10 cellular contexts compared by ENCODE assay signal in genomic region chr3:149701206-149701976, GRCh38. TPM values are rescaled to one million over a fixed set of nuclear protein-coding genes. Genes with fewer than 3 reads are reported as not detected.
DNase-seq lines count a peak whose midpoint lies in the region; ATAC-seq and TF ChIP-seq lines count a peak whose summit lies in the region.
"Had no signal": no experiment of that assay in that cellular context is flagged by ENCODE, and none has a peak within 500 bp of the region (broad histone marks: within the 10 kb centered on the region; RNA-seq: fewer than 3 reads in every experiment).

No MANE protein-coding gene starts in this region.

- H3K36me3 Mint-ChIP-seq in activated CD4-positive, alpha-beta T cell treated with anti-CD3 and anti-CD28 coated beads for 36 hours (ENCODE audit: low read depth) = peaks cover 4% of the 10 kb centered on the region
- no peaks in the 10 kb centered on the region for H3K36me3 Mint-ChIP-seq in activated naive CD4-positive, alpha-beta T cell treated with anti-CD3 and anti-CD28 coated beads for 36 hours (ENCODE audit: low read depth)

- intact Hi-C loops in activated CD4-positive, alpha-beta T cell treated with anti-CD3 and anti-CD28 coated beads for 36 hours (cut with DNase I, micrococcal nuclease) = loop anchor here in 1 of 2 experiments (5.0 kb wide), 1 partner anchor 841 kb away; no protein-coding TSS in a partner anchor
- intact Hi-C loops in activated naive CD4-positive, alpha-beta T cell treated with anti-CD3 and anti-CD28 coated beads for 36 hours (cut with micrococcal nuclease) = loop anchor here (5.0 kb wide), 1 partner anchor 51 kb away; the partner anchor contains the start of gene COMMD2

- peaks cover 23% of the 10 kb centered on the region for H3K9me3 Mint-ChIP-seq in activated CD4-positive, alpha-beta T cell treated with anti-CD3 and anti-CD28 coated beads for 36 hours (ENCODE audit: low read depth)
- H3K9me3 Mint-ChIP-seq in activated naive CD4-positive, alpha-beta T cell treated with anti-CD3 and anti-CD28 coated beads for 36 hours = peaks cover 18% of the 10 kb centered on the region

- H3K27me3 Mint-ChIP-seq in activated CD4-positive, alpha-beta T cell treated with anti-CD3 and anti-CD28 coated beads for 36 hours = no peaks in the 10 kb centered on the region
- H3K27me3 Mint-ChIP-seq in activated naive CD4-positive, alpha-beta T cell treated with anti-CD3 and anti-CD28 coated beads for 36 hours (ENCODE audit: low read depth) = no peaks in the 10 kb centered on the region

- peak; percentile 72 for ATAC-seq in activated CD4-positive, alpha-beta T cell treated with anti-CD3 and anti-CD28 coated beads for 36 hours
- ATAC-seq in HG02852 (IDR thresholded peaks at IDR 0.05; ENCODE audit: unreplicated experiment) = peak; percentile 35
- ATAC-seq: A549 had no signal

- DNase-seq in activated CD4-positive, alpha-beta T cell treated with anti-CD3 and anti-CD28 coated beads for 36 hours = peak; percentile 58
- DNase-seq in activated CD4-positive, alpha-beta T cell treated with anti-CD3 and anti-CD28 coated beads, Interleukin-2, amount 50 U/mL, for 4 hours = no peak
- peak; percentile 23 for DNase-seq in activated naive CD4-positive, alpha-beta T cell treated with anti-CD3 and anti-CD28 coated beads for 36 hours
- DNase-seq in stimulated activated CD4-positive, alpha-beta T cell treated with anti-CD3 and anti-CD28 coated beads, TNF-alpha, amount 100 ng/mL, for 48 hours (ENCODE audit: low read depth in 3 of 3) = peak in 2 of 3 donors; percentile 12 to 19
- no peak for DNase-seq in NCI-H1436 treated with DMSO at 0.1 percent for 48 hours (lab: John Stamatoyannopoulos, UW)
- no peak for DNase-seq in GM10248 (ENCODE audit: extremely low spot score)
- DNase-seq in RPMI8226 = no peak
- DNase-seq: small intestine had no signal

- TF ChIP-seq CTCF in GM10248 (IDR thresholded peaks at IDR 0.05; ENCODE audit: control extremely low read depth, extremely low read depth, low read depth, missing control alignments) = no peak

- CTCF ChIA-PET in activated CD4-positive, alpha-beta T cell treated with anti-CD3 and anti-CD28 coated beads for 36 hours (lab: Charles Lee) = no interaction called here
- CTCF ChIA-PET in activated naive CD4-positive, alpha-beta T cell treated with anti-CD3 and anti-CD28 coated beads for 36 hours (lab: Charles Lee) = interaction anchor here (0.6 kb wide), 1 partner anchor 747 kb away, joined by 3 read pairs; no protein-coding TSS in a partner anchor
- CTCF ChIA-PET in GM10248 (lab: Yijun Ruan, JAX) = interaction anchor here (0.9 kb wide), 1 partner anchor 103 kb away, joined by 3 read pairs; no protein-coding TSS in a partner anchor

- H3K4me3 Mint-ChIP-seq in activated CD4-positive, alpha-beta T cell treated with anti-CD3 and anti-CD28 coated beads for 36 hours = peak overlapping the region; percentile 57
- H3K4me3 Mint-ChIP-seq in activated naive CD4-positive, alpha-beta T cell treated with anti-CD3 and anti-CD28 coated beads for 36 hours = no peak overlapping the region

- H3K27ac Mint-ChIP-seq in activated CD4-positive, alpha-beta T cell treated with anti-CD3 and anti-CD28 coated beads for 36 hours = peak overlapping the region; percentile 88
- H3K27ac Mint-ChIP-seq in activated naive CD4-positive, alpha-beta T cell treated with anti-CD3 and anti-CD28 coated beads for 36 hours = peak overlapping the region; percentile 71

- peaks cover 23% of the 10 kb centered on the region for H3K4me1 Mint-ChIP-seq in activated CD4-positive, alpha-beta T cell treated with anti-CD3 and anti-CD28 coated beads for 36 hours
- peaks cover 3% of the 10 kb centered on the region for H3K4me1 Mint-ChIP-seq in activated naive CD4-positive, alpha-beta T cell treated with anti-CD3 and anti-CD28 coated beads for 36 hours (ENCODE audit: low read depth)

- POLR2A ChIA-PET in activated CD4-positive, alpha-beta T cell treated with anti-CD3 and anti-CD28 coated beads for 36 hours (lab: Charles Lee) = no interaction called here
- POLR2A ChIA-PET in GM10248 (lab: Yijun Ruan, JAX) = no interaction called here

RNA-seq across cellular contexts. Expression of gene WWTR1, which starts 43.6 kb away (rescaled TPM):
- total RNA-seq in activated CD4-positive, alpha-beta T cell treated with anti-CD3 and anti-CD28 coated beads for 36 hours = under 1 TPM; 0.46 to 0.54 TPM
- total RNA-seq in activated naive CD4-positive, alpha-beta T cell treated with anti-CD3 and anti-CD28 coated beads for 36 hours = under 1 TPM; 0.19 to 0.42 TPM

RNA-seq across cellular contexts. Expression of gene COMMD2, which starts 50.9 kb away (rescaled TPM):
- 10 to 100 TPM; 29.4 to 29.5 TPM for total RNA-seq in activated CD4-positive, alpha-beta T cell treated with anti-CD3 and anti-CD28 coated beads for 36 hours
- 10 to 100 TPM; 27.3 to 28.0 TPM for total RNA-seq in activated naive CD4-positive, alpha-beta T cell treated with anti-CD3 and anti-CD28 coated beads for 36 hours

Comparison
In these comparisons a context has a peak if more than half of its experiments do, and no peak if none do; other contexts are left out.
1. DNase-seq: peak in activated CD4-positive, alpha-beta T cell treated with anti-CD3 and anti-CD28 coated beads for 36 hours (single experiment), activated naive CD4-positive, alpha-beta T cell treated with anti-CD3 and anti-CD28 coated beads for 36 hours (single experiment) and stimulated activated CD4-positive, alpha-beta T cell treated with anti-CD3 and anti-CD28 coated beads, TNF-alpha, amount 100 ng/mL, for 48 hours (2 of 3); none in activated CD4-positive, alpha-beta T cell treated with anti-CD3 and anti-CD28 coated beads, Interleukin-2, amount 50 U/mL, for 4 hours (0 of 2), NCI-H1436 treated with DMSO at 0.1 percent for 48 hours (single experiment), GM10248 (single experiment) and RPMI8226 (single experiment).